Comparison of ENCODE assay signal across 24 cellular contexts in the genomic region with DNA sequence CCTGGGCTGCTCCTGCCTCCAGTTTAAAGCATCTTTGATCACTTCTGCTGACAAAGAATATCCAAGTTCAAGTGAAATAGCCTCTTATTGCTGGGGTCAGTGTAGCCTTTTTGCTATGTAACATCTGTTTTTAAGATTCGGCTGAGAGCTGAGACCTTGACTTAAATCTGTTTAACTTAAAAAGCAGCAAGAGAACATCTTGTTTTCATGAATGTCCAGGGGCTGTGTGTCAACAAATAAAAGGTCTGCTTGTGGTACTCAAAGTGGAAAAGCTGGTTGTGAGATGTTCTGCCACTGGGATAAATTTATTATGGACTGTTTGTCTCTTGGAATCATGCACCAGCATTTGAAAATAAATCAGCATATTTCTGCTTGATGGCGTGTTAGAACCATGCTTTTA.
A peak's percentile ranks its signal among the peaks of the same experiment; 100 is the strongest.
DNase-seq lines count a peak whose midpoint lies in the region; TF ChIP-seq lines count a peak whose summit lies in the region.
"Had no signal": no experiment of that assay in that cellular context is flagged by ENCODE, and none has a peak within 500 bp of the region (broad histone marks: within the 10 kb centered on the region; RNA-seq: fewer than 3 reads in every experiment).

No MANE protein-coding gene starts in this region.

- H3K4me1 Mint-ChIP-seq in MCF 10A (ENCODE audit: insufficient read depth, unreplicated experiment) = peaks cover 6% of the 10 kb centered on the region
- H3K4me1 Mint-ChIP-seq: memory B cell had no signal

- DNase-seq in MCF 10A (ENCODE audit: unreplicated experiment) = no peak
- DNase-seq in mammary epithelial cell = no peak
- peak; percentile 32 for DNase-seq in fibroblast of the conjunctiva (ENCODE audit: low read depth)
- DNase-seq in trophoblast cell = no peak
- no peak for DNase-seq in uterus
- DNase-seq in stimulated activated naive CD4-positive, alpha-beta T cell (lab: John Stamatoyannopoulos, UW) = no peak
- DNase-seq in activated CD4-positive, alpha-beta T cell treated with anti-CD3 and anti-CD28 coated beads, Interleukin-2, amount 50 U/mL, for 1 hour = no peak
- DNase-seq in NCI-H1048 (lab: John Stamatoyannopoulos, UW) = no peak
- DNase-seq: activated CD8-positive, alpha-beta T cell treated with anti-CD3 and anti-CD28 coated beads for 36 hours; activated gamma-delta T cell treated with Interleukin-2 at 50 U/mL for 16 hours; cortex of kidney; head of caudate nucleus; MG63; naive B cell; NCI-H1436; NCI-H2107; NCI-H510A; nucleus accumbens; retina; stimulated activated CD4-positive, alpha-beta T cell treated with anti-CD3 and anti-CD28 coated beads, Interleukin-12 subunit alpha, Interleukin-12 subunit beta, amount 100 ng/mL, for 4 hours; stimulated activated CD4-positive, alpha-beta T cell treated with anti-CD3 and anti-CD28 coated beads, Interleukin-4, amount 100 ng/mL, for 4 hours; stimulated activated naive CD4-positive, alpha-beta T cell treated with Interleukin-2 at 50 U/mL for 16 hours had no signal

- H3K14ac ChIP-seq in trophoblast cell (ENCODE audit: low read length) = no peak overlapping the region

- no peak overlapping the region for H4K8ac ChIP-seq in trophoblast cell (ENCODE audit: low read depth, low read length)

- H3K79me2 ChIP-seq in mammary epithelial cell (ENCODE audit: insufficient read depth, low read length) (peaks cover 57% of the 10 kb centered on the region), trophoblast cell (ENCODE audit: control insufficient read depth, insufficient read depth, low read length, poor library complexity) (peaks cover 8% of the 10 kb centered on the region)

- no peak overlapping the region for H3K23ac ChIP-seq in trophoblast cell (ENCODE audit: low read length)

- BruUV-seq in MCF 10A (replicated peaks; lab: Mats Ljungman, UMichigan) (no TSS peak), mammary epithelial cell (replicated peaks; lab: Mats Ljungman, UMichigan) (no TSS peak)

- H3K9ac ChIP-seq in mammary epithelial cell (ENCODE audit: insufficient read depth, low read length) = no peak overlapping the region
- no peak overlapping the region for H3K9ac ChIP-seq in trophoblast cell (ENCODE audit: low read length)

- H4K91ac ChIP-seq in trophoblast cell (ENCODE audit: low read depth, low read length) = no peak overlapping the region

- dilution Hi-C loops in mammary epithelial cell (cut with HindIII; ENCODE audit: low sequenced_read_pairs) = no loop called here

- H3K27me3 ChIP-seq in mammary epithelial cell (ENCODE audit: insufficient read depth, low read length) (no peaks in the 10 kb centered on the region), trophoblast cell (ENCODE audit: insufficient read depth, low read length) (no peaks in the 10 kb centered on the region), uterus (no peaks in the 10 kb centered on the region)
- H3K27me3 ChIP-seq: MG63, tibial nerve had no signal

- H3K4me1 ChIP-seq in mammary epithelial cell (ENCODE audit: insufficient read depth, low read length) = peaks cover 10% of the 10 kb centered on the region
- peaks cover 5 to 13% of the 10 kb centered on the region in 2 experiments for H3K4me1 ChIP-seq in trophoblast cell (ENCODE audit: control insufficient read depth in 1 of 2, insufficient read depth in 2 of 2, low read length in 2 of 2)
- H3K4me1 ChIP-seq in uterus = peaks cover 6 to 11% of the 10 kb centered on the region in 2 donors

- no peak overlapping the region for H3K4me3 ChIP-seq in mammary epithelial cell (replicated peaks in 1 of 3; ENCODE audit: insufficient read depth in 1 of 3, low read depth in 2 of 3, low read length in 3 of 3)
- H3K4me3 ChIP-seq in trophoblast cell (ENCODE audit: low read depth, low read length) = no peak overlapping the region
- H3K4me3 ChIP-seq in uterus = no peak overlapping the region
- H3K4me3 ChIP-seq: MG63, tibial nerve had no signal

- no peaks in the 10 kb centered on the region for H3K9me3 Mint-ChIP-seq in MCF 10A (ENCODE audit: unreplicated experiment)

- TF ChIP-seq CTCF in MCF 10A (IDR thresholded peaks at IDR 0.05; ENCODE audit: unreplicated experiment) (no peak), mammary epithelial cell (conservative IDR thresholded peaks at IDR 0.05 in 1 of 2, IDR thresholded peaks at IDR 0.05 in 1 of 2; ENCODE audit: extremely low read depth in 1 of 2, insufficient read depth in 1 of 2, low read depth in 1 of 2, low read length in 2 of 2) (no peak), uterus (IDR thresholded peaks at IDR 0.05) (no peak)

- no peak overlapping the region for H4K12ac ChIP-seq in trophoblast cell (ENCODE audit: low read depth, low read length)

- no peaks in the 10 kb centered on the region for H3K36me3 ChIP-seq in mammary epithelial cell (ENCODE audit: insufficient read depth, low read length)
- H3K36me3 ChIP-seq in trophoblast cell (ENCODE audit: control insufficient read depth in 1 of 2, insufficient read depth in 2 of 2, low read length in 2 of 2) = peaks cover 2 to 11% of the 10 kb centered on the region in 2 experiments
- no peaks in the 10 kb centered on the region for H3K36me3 ChIP-seq in uterus
- H3K36me3 ChIP-seq: tibial nerve had no signal

- peaks cover 3% of the 10 kb centered on the region for H3K79me1 ChIP-seq in trophoblast cell (ENCODE audit: low read length)

- peaks cover 6% of the 10 kb centered on the region for H3K36me3 Mint-ChIP-seq in MCF 10A (ENCODE audit: insufficient read depth, unreplicated experiment)
- H3K36me3 Mint-ChIP-seq: naive B cell had no signal

- no peak overlapping the region for H2AK5ac ChIP-seq in trophoblast cell (ENCODE audit: low read length)

- H3K27ac Mint-ChIP-seq in MCF 10A (ENCODE audit: low read depth, unreplicated experiment) = peak overlapping the region; percentile 14
- H3K27ac Mint-ChIP-seq: activated CD8-positive, alpha-beta T cell treated with anti-CD3 and anti-CD28 coated beads for 36 hours; memory B cell had no signal

- intact Hi-C loops in MCF 10A (cut with micrococcal nuclease) = no loop called here
- intact Hi-C loops in mammary epithelial cell (cut with micrococcal nuclease) = no loop called here
- intact Hi-C loops in uterus (cut with DNase I; ENCODE audit: low total_unique reads) = no loop called here

- POLR2A ChIA-PET in MCF 10A (lab: Yijun Ruan, JAX) = interaction anchor here (0.7 to 1.6 kb wide), 3 partner anchors 9 to 38 kb away, joined by 3 to 5 read pairs (median 4); no protein-coding TSS in a partner anchor

- peak overlapping the region; percentile 44 for H3K4ac ChIP-seq in trophoblast cell (ENCODE audit: low read depth, low read length)

- no peak overlapping the region for H2BK5ac ChIP-seq in trophoblast cell (ENCODE audit: low read depth, low read length, poor library complexity)

- no peak overlapping the region for H2BK120ac ChIP-seq in trophoblast cell (ENCODE audit: insufficient read depth, low read length, poor library complexity)

- CTCF ChIA-PET in MCF 10A (lab: Yijun Ruan, JAX) (no interaction called here), mammary epithelial cell (lab: Charles Lee; ENCODE audit: low non-redundant PET) (no interaction called here)

- H2BK12ac ChIP-seq in trophoblast cell (ENCODE audit: low read length) = no peak overlapping the region

- H4K20me1 ChIP-seq in mammary epithelial cell (ENCODE audit: insufficient read depth, low read length) = no peaks in the 10 kb centered on the region

- no peaks in the 10 kb centered on the region for H3K27me3 Mint-ChIP-seq in MCF 10A (ENCODE audit: insufficient read depth, unreplicated experiment)
- H3K27me3 Mint-ChIP-seq: activated CD8-positive, alpha-beta T cell treated with anti-CD3 and anti-CD28 coated beads for 36 hours; memory B cell; naive B cell had no signal

- 97% methylated on average over 2 of the region's 2 CpGs for WGBS in mammary epithelial cell (ENCODE audit: low coverage, missing lambda C conversion rate)
- no CpG with 5 or more reads among the region's 2 CpGs for WGBS in trophoblast cell (ENCODE audit: extremely low coverage, insufficient coverage, insufficient read length)

- no peak for TF ChIP-seq POLR2A in uterus (IDR thresholded peaks at IDR 0.05)

- H2AFZ ChIP-seq in mammary epithelial cell (ENCODE audit: low read depth, low read length) = no peak overlapping the region
- H2AFZ ChIP-seq in trophoblast cell (ENCODE audit: insufficient read depth, low read length, poor library complexity) = no peak overlapping the region

- in situ Hi-C loops in mammary epithelial cell (cut with MboI; ENCODE audit: low sequenced_read_pairs in 2 of 2) = no loop called here

- no peak overlapping the region for H3K4me3 Mint-ChIP-seq in MCF 10A (ENCODE audit: unreplicated experiment)
- H3K4me3 Mint-ChIP-seq: activated CD8-positive, alpha-beta T cell treated with anti-CD3 and anti-CD28 coated beads for 36 hours; memory B cell; naive B cell had no signal

- no peak overlapping the region for H3K18ac ChIP-seq in trophoblast cell (ENCODE audit: low read length)

- H3K27ac ChIP-seq in mammary epithelial cell (ENCODE audit: insufficient read depth, low read depth, low read length) (no peak overlapping the region), trophoblast cell (ENCODE audit: low read depth, low read length) (no peak overlapping the region), uterus (peak overlapping the region; percentile 59 to 88)

- no peaks in the 10 kb centered on the region for H3K9me3 ChIP-seq in mammary epithelial cell (replicated peaks; ENCODE audit: insufficient read depth, low read length)
- no peaks in the 10 kb centered on the region for H3K9me3 ChIP-seq in trophoblast cell (ENCODE audit: insufficient read depth, low read depth, low read length)
- H3K9me3 ChIP-seq in uterus = no peaks in the 10 kb centered on the region
- H3K9me3 ChIP-seq: MG63, tibial nerve had no signal

- no peak overlapping the region for H3K4me2 ChIP-seq in mammary epithelial cell (ENCODE audit: insufficient read depth, low read depth, low read length)
- no peak overlapping the region for H3K4me2 ChIP-seq in trophoblast cell (ENCODE audit: low read length)

Comparison
In these comparisons a context has a peak if more than half of its experiments do, and no peak if none do; other contexts are left out.
1. H3K27ac ChIP-seq: peak in uterus (2 of 2); none in mammary epithelial cell (single experiment) and trophoblast cell (single experiment).